26 cellular contexts compared by ENCODE assay signal in the genomic region with DNA sequence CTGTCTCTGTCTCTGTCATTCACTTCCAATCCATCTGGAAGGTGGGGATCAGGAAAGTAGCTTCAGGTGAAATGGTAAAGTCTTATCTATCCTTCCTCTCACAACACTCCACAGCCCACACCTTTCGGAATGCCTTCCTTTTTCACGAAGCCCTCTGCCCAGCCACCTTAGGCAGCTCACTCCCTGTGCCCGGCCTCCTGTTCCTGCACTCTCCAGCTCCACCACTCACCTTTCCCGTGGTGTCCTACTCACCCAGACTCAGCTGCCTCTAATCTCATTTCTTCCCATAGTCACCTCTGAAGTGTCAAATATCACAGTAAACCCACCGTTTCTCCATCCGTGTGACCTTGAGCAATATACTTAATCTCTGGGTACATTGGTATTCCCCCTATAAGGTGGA.
DNase-seq lines count a peak whose midpoint lies in the region; ATAC-seq, FAIRE-seq and TF ChIP-seq lines count a peak whose summit lies in the region.
"Had no signal": no experiment of that assay in that cellular context is flagged by ENCODE, and none has a peak within 500 bp of the region (broad histone marks: within the 10 kb centered on the region; RNA-seq: fewer than 3 reads in every experiment).

No MANE protein-coding gene starts in this region.

- H2AFZ ChIP-seq in HepG2 (ENCODE audit: low read length): no peak overlapping the region

- no peak for FAIRE-seq in HepG2 (lab: Jason Lieb, UNC)
- FAIRE-seq: A204.1, D721Med, GM12878, H54 had no signal

- in situ Hi-C loops in HepG2 (cut with HindIII; ENCODE audit: extremely low pct_ligation_motif_present, low pct_unique_long_range_greater_than_20kb): loop anchor here (10.0 kb wide), 1 partner anchor 225 kb away; no protein-coding TSS in a partner anchor

- H3K4me1 Mint-ChIP-seq in activated naive CD4-positive, alpha-beta T cell treated with anti-CD3 and anti-CD28 coated beads for 36 hours (ENCODE audit: low read depth): no peaks in the 10 kb centered on the region
- H3K4me1 Mint-ChIP-seq: CD14-positive monocyte; CD8-positive, alpha-beta memory T cell had no signal

- H3K4me2 ChIP-seq in HepG2 (ENCODE audit: low read depth, low read length): no peak overlapping the region
- H3K4me2 ChIP-seq: BLaER1 treated with 17β-estradiol and CSF1 and Interleukin-3, amounts not matched to agents 10 nM and 100 nM had no signal

- H3K36me3 Mint-ChIP-seq in activated naive CD4-positive, alpha-beta T cell treated with anti-CD3 and anti-CD28 coated beads for 36 hours (ENCODE audit: low read depth): no peaks in the 10 kb centered on the region
- H3K36me3 Mint-ChIP-seq: CD14-positive monocyte; CD8-positive, alpha-beta memory T cell had no signal

- intact Hi-C loops in HepG2 (cut with micrococcal nuclease; ENCODE audit: unreplicated experiment) (no loop called here), right lobe of liver (cut with DNase I) (loop anchor here in 1 of 2 donors (10.0 kb wide), 1 partner anchor 225 kb away; no protein-coding TSS in a partner anchor)
- intact Hi-C loops in activated naive CD4-positive, alpha-beta T cell treated with anti-CD3 and anti-CD28 coated beads for 36 hours (cut with micrococcal nuclease): no loop called here

- H3K36me3 ChIP-seq in HepG2 (replicated peaks in 1 of 2; ENCODE audit: control insufficient read depth in 1 of 2, insufficient read depth in 2 of 2, low read length in 2 of 2) (no peaks in the 10 kb centered on the region), right lobe of liver (no peaks in the 10 kb centered on the region)
- H3K36me3 ChIP-seq: BE2C; BLaER1 treated with 17β-estradiol and CSF1 and Interleukin-3, amounts not matched to agents 10 nM and 100 nM; HAP-1 had no signal

- 53% methylated on average over 6 of the region's 6 CpGs for WGBS in HepG2 (ENCODE audit: low lambda C conversion rate)
- WGBS in right lobe of liver (ENCODE audit: insufficient coverage, low coverage, low lambda C conversion rate, missing lambda C conversion rate): 55% methylated on average over 6 of the region's 6 CpGs

- DNase-seq in activated CD8-positive, alpha-beta memory T cell treated with anti-CD3 and anti-CD28 coated beads for 24 hours: peak; percentile 30
- no peak for DNase-seq in activated CD8-positive, alpha-beta memory T cell treated with anti-CD3 and anti-CD28 coated beads, Interleukin-2, amount 50 U/mL, for 4 hours
- no peak for DNase-seq in HepG2 (ENCODE audit: low spot score)
- no peak for DNase-seq in right lobe of liver
- DNase-seq in islet precursor cell: peak; percentile 37
- DNase-seq in activated naive CD4-positive, alpha-beta T cell treated with anti-CD3 and anti-CD28 coated beads for 36 hours: no peak
- DNase-seq in T1000 (lab: John Stamatoyannopoulos, UW): no peak
- DNase-seq: ACHN; AML-193; BE2C; CD4-positive, alpha-beta T cell; CD8-positive, alpha-beta memory T cell; DMS 273 treated with DMSO at 0.1 percent for 48 hours; DMS79; EL; GDM1; GOT3 had no signal

- POLR2A ChIA-PET in HepG2 (lab: Yijun Ruan, JAX): no interaction called here

- no peaks in the 10 kb centered on the region for H4K20me1 ChIP-seq in HepG2 (ENCODE audit: insufficient read depth, low read length)
- H4K20me1 ChIP-seq: BLaER1 treated with 17β-estradiol and CSF1 and Interleukin-3, amounts not matched to agents 10 nM and 100 nM had no signal

- H3K27ac ChIP-seq in HepG2 (ENCODE audit: extremely low read length, insufficient read depth, low read length): no peak overlapping the region
- H3K27ac ChIP-seq in right lobe of liver: no peak overlapping the region
- H3K27ac ChIP-seq: 22Rv1; BLaER1 treated with 17β-estradiol and CSF1 and Interleukin-3, amounts not matched to agents 10 nM and 100 nM had no signal

- no peaks in the 10 kb centered on the region for H3K79me2 ChIP-seq in HepG2 (ENCODE audit: insufficient read depth, low read length)

- H3K9me3 ChIP-seq in HepG2 (ENCODE audit: low read length): no peaks in the 10 kb centered on the region
- no peaks in the 10 kb centered on the region for H3K9me3 ChIP-seq in right lobe of liver
- H3K9me3 ChIP-seq: BE2C, HAP-1 had no signal

- H3K4me3 ChIP-seq in HepG2 (replicated peaks in 1 of 3; ENCODE audit: insufficient read depth in 1 of 3, low read depth in 2 of 3, low read length in 3 of 3) (no peak overlapping the region), right lobe of liver (no peak overlapping the region)
- H3K4me3 ChIP-seq: BLaER1 treated with 17β-estradiol and CSF1 and Interleukin-3, amounts not matched to agents 10 nM and 100 nM; GM12878; HAP-1 had no signal

- TF ChIP-seq RAD21 in HepG2 (CRISPR knock-in tag; IDR thresholded peaks at IDR 0.05): no peak

- H3K4me3 Mint-ChIP-seq in activated naive CD4-positive, alpha-beta T cell treated with anti-CD3 and anti-CD28 coated beads for 36 hours: no peak overlapping the region
- H3K4me3 Mint-ChIP-seq: CD14-positive monocyte; CD4-positive, alpha-beta T cell; CD8-positive, alpha-beta memory T cell had no signal

- ATAC-seq in HepG2 (peak; percentile 58; the same call in 2 of the 3 replicates), right lobe of liver (no peak), GM18907 (IDR thresholded peaks at IDR 0.05; ENCODE audit: unreplicated experiment) (no peak)
- ATAC-seq: GM12878 had no signal

- BruUV-seq in HepG2 (replicated peaks; lab: Mats Ljungman, UMichigan): no TSS peak

- no peak for TF ChIP-seq EP300 in HepG2 (IDR thresholded peaks at IDR 0.05; ENCODE audit: low read depth in 2 of 2, low read length in 2 of 2)
- no peak for TF ChIP-seq EP300 in HepG2 (CRISPR knock-in tag; IDR thresholded peaks at IDR 0.05; ENCODE audit: borderline replicate concordance)

- peaks cover 19% of the 10 kb centered on the region for H3K27me3 Mint-ChIP-seq in activated naive CD4-positive, alpha-beta T cell treated with anti-CD3 and anti-CD28 coated beads for 36 hours (ENCODE audit: low read depth)

- H3K27me3 ChIP-seq in HepG2 (ENCODE audit: control insufficient read depth in 1 of 2, insufficient read depth in 2 of 2, low read length in 2 of 2) (peaks cover 0 to 2% of the 10 kb centered on the region in 2 experiments; a peak in 1 of 5 replicates), right lobe of liver (no peaks in the 10 kb centered on the region)
- H3K27me3 ChIP-seq: BE2C; BLaER1 treated with 17β-estradiol and CSF1 and Interleukin-3, amounts not matched to agents 10 nM and 100 nM had no signal

- no peak overlapping the region for H3K27ac Mint-ChIP-seq in activated naive CD4-positive, alpha-beta T cell treated with anti-CD3 and anti-CD28 coated beads for 36 hours
- H3K27ac Mint-ChIP-seq: CD14-positive monocyte; CD4-positive, alpha-beta T cell; CD8-positive, alpha-beta memory T cell had no signal

- H3K9ac ChIP-seq in HepG2 (ENCODE audit: insufficient read depth, low read depth, low read length): no peak overlapping the region
- H3K9ac ChIP-seq: BLaER1 treated with 17β-estradiol and CSF1 and Interleukin-3, amounts not matched to agents 10 nM and 100 nM had no signal

- TF ChIP-seq POLR2A in HepG2 (IDR thresholded peaks at IDR 0.05; ENCODE audit: insufficient read depth in 1 of 2, low read depth in 2 of 2, low read length in 2 of 2): no peak
- no peak for TF ChIP-seq POLR2A in right lobe of liver (IDR thresholded peaks at IDR 0.05)

- peaks cover 6% of the 10 kb centered on the region for H3K9me3 Mint-ChIP-seq in activated naive CD4-positive, alpha-beta T cell treated with anti-CD3 and anti-CD28 coated beads for 36 hours

- CTCF ChIA-PET in HepG2 (lab: Yijun Ruan, JAX; ENCODE audit: low intra/inter-chr PET ratio, low total read pairs): no interaction called here
- CTCF ChIA-PET in activated naive CD4-positive, alpha-beta T cell treated with anti-CD3 and anti-CD28 coated beads for 36 hours (lab: Charles Lee): no interaction called here

- TF ChIP-seq CTCF in HepG2 (CRISPR knock-in tag; IDR thresholded peaks at IDR 0.05) (no peak), right lobe of liver (IDR thresholded peaks at IDR 0.05) (no peak)

- H3K4me1 ChIP-seq in HepG2 (ENCODE audit: insufficient read depth, low read length): no peaks in the 10 kb centered on the region
- H3K4me1 ChIP-seq in right lobe of liver: no peaks in the 10 kb centered on the region
- H3K4me1 ChIP-seq: BE2C, HAP-1 had no signal

TF ChIP-seq in HepG2, 621 proteins besides CTCF, POLR2A, EP300 and RAD21 (continues in another document):
- TF ChIP-seq MXI1 (IDR thresholded peaks at IDR 0.05; ENCODE audit: borderline replicate concordance, low read depth, low read length): no peak
- no peak for TF ChIP-seq ZNF674 (CRISPR knock-in tag; IDR thresholded peaks at IDR 0.05; ENCODE audit: low read depth)
- TF ChIP-seq ZNF629 (CRISPR knock-in tag; conservative IDR thresholded peaks at IDR 0.05): no peak
- TF ChIP-seq, protein P1, sequence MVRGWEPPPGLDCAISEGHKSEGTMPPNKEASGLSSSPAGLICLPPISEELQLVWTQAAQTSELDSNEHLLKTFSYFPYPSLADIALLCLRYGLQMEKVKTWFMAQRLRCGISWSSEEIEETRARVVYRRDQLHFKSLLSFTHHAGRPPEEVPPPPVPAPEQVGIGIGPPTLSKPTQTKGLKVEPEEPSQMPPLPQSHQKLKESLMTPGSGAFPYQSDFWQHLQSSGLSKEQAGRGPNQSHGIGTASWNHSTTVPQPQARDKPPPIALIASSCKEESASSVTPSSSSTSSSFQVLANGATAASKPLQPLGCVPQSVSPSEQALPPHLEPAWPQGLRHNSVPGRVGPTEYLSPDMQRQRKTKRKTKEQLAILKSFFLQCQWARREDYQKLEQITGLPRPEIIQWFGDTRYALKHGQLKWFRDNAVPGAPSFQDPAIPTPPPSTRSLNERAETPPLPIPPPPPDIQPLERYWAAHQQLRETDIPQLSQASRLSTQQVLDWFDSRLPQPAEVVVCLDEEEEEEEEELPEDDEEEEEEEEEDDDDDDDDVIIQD (CRISPR knock-in tag; IDR thresholded peaks at IDR 0.05; ENCODE audit: low read depth): no peak
- no peak for TF ChIP-seq MIER2 (CRISPR knock-in tag; IDR thresholded peaks at IDR 0.05)

Comparison
In these comparisons a context has a peak if more than half of its experiments do, and no peak if none do; other contexts are left out.
1. DNase-seq: peak in activated CD8-positive, alpha-beta memory T cell treated with anti-CD3 and anti-CD28 coated beads for 24 hours (single experiment) and islet precursor cell (single experiment); none in activated CD8-positive, alpha-beta memory T cell treated with anti-CD3 and anti-CD28 coated beads, Interleukin-2, amount 50 U/mL, for 4 hours (single experiment), HepG2 (single experiment), right lobe of liver (0 of 3), activated naive CD4-positive, alpha-beta T cell treated with anti-CD3 and anti-CD28 coated beads for 36 hours (single experiment) and T1000 (single experiment).